23 cellular contexts compared by ENCODE assay signal in the genomic region with DNA sequence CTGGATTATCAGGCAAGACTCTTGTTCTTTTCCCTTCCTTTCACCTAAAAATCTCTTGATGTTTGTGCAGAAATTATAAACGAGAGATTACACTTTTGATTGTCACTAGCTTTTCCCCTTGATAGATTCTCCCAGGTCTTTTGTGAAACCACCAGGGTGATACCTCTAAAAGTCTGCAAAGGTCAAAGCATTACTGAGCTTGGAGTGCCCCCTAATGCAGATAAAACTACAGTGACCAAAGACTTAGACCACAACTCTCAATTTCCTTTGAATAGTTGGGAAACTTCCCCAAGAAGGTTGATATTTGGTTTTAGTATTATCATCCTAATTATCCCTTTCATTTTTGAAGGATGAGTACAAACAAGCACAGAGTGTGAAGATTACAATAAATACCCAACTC.
DNase-seq lines count a peak whose midpoint lies in the region; ATAC-seq and TF ChIP-seq lines count a peak whose summit lies in the region.
"Had no signal": no experiment of that assay in that cellular context is flagged by ENCODE, and none has a peak within 500 bp of the region (broad histone marks: within the 10 kb centered on the region; RNA-seq: fewer than 3 reads in every experiment).

No MANE protein-coding gene starts in this region.

- H3K9ac ChIP-seq in Loucy (ENCODE audit: low read depth, low read length, poor library complexity, severe bottlenecking) (no peak overlapping the region), mesendoderm (ENCODE audit: low read length) (no peak overlapping the region)
- H3K9ac ChIP-seq: BLaER1 treated with 17β-estradiol and CSF1 and Interleukin-3, amounts not matched to agents 10 nM and 100 nM; GM23248; SK-N-SH had no signal

- no peaks in the 10 kb centered on the region for H3K79me1 ChIP-seq in mesendoderm (ENCODE audit: low read length)

- no peaks in the 10 kb centered on the region for H3K27me3 ChIP-seq in BE2C
- H3K27me3 ChIP-seq in Loucy (ENCODE audit: insufficient read depth, low read length, poor library complexity, severe bottlenecking) = no peaks in the 10 kb centered on the region
- H3K27me3 ChIP-seq in mesendoderm (ENCODE audit: insufficient read depth, low read length, poor library complexity) = no peaks in the 10 kb centered on the region
- H3K27me3 ChIP-seq: BLaER1 treated with 17β-estradiol and CSF1 and Interleukin-3, amounts not matched to agents 10 nM and 100 nM had no signal

- H2BK5ac ChIP-seq in mesendoderm (ENCODE audit: low read length) = no peak overlapping the region

- no peaks in the 10 kb centered on the region for H3K4me1 ChIP-seq in BE2C
- H3K4me1 ChIP-seq in Loucy (ENCODE audit: insufficient read depth, low read length, poor library complexity, severe bottlenecking) = no peaks in the 10 kb centered on the region
- H3K4me1 ChIP-seq in mesendoderm (ENCODE audit: control insufficient read depth, low read depth, low read length) = no peaks in the 10 kb centered on the region
- H3K4me1 ChIP-seq: BLaER1 treated with 17β-estradiol and CSF1 and Interleukin-3, amounts not matched to agents 10 nM and 100 nM had no signal

- H4K20me1 ChIP-seq in Loucy (ENCODE audit: insufficient read depth, low read length, poor library complexity, severe bottlenecking) = no peaks in the 10 kb centered on the region
- H4K20me1 ChIP-seq: BLaER1 treated with 17β-estradiol and CSF1 and Interleukin-3, amounts not matched to agents 10 nM and 100 nM had no signal

- no CpG with 5 or more reads among the region's 1 CpG for WGBS in mesendoderm (ENCODE audit: extremely low coverage, insufficient coverage, low lambda C conversion rate)

- H3F3A ChIP-seq in Loucy (ENCODE audit: low read depth) = no peaks in the 10 kb centered on the region

- H3K27ac Mint-ChIP-seq in WTC11 = no peak overlapping the region
- H3K27ac Mint-ChIP-seq: CD4-positive, alpha-beta memory T cell had no signal

- H3K79me2 ChIP-seq in Loucy (ENCODE audit: insufficient read depth, low read length) = no peaks in the 10 kb centered on the region
- no peaks in the 10 kb centered on the region for H3K79me2 ChIP-seq in mesendoderm (ENCODE audit: control insufficient read depth, insufficient read depth, low read length)

- DNase-seq in BE2C = no peak
- DNase-seq in WTC11 (ENCODE audit: low spot score) = no peak
- DNase-seq in mesendoderm = peak; percentile 47
- no peak for DNase-seq in SW480 (ENCODE audit: low spot score)
- DNase-seq in NCI-H524 (lab: John Stamatoyannopoulos, UW) = no peak
- DNase-seq: 8988T; CD4-positive, alpha-beta memory T cell; COR-L47; GM23248; KG1; NCI-H1092; NCI-H1417 treated with DMSO at 0.1 percent for 48 hours; NCI-H1694 treated with DMSO at 0.1 percent for 48 hours; NCI-H2081; NCI-H2227 treated with DMSO at 0.1 percent for 48 hours; NCI-H69; SIG-M5; SK-N-SH; SW 1271 had no signal

- no peak overlapping the region for H4K5ac ChIP-seq in mesendoderm (ENCODE audit: low read length)

- TF ChIP-seq CTCF in BE2C (IDR thresholded peaks at IDR 0.05; ENCODE audit: low read depth, low read length) (0 out of 2 replicates have a peak, but pooled peaks have one; percentile 14), Loucy (conservative IDR thresholded peaks at IDR 0.05; ENCODE audit: low read length) (peak; percentile 34; the same call in 1 of the 2 replicates), WTC11 (IDR thresholded peaks at IDR 0.05) (no peak)

- no peaks in the 10 kb centered on the region for H3K27me3 Mint-ChIP-seq in WTC11 (ENCODE audit: low read depth)
- H3K27me3 Mint-ChIP-seq: CD4-positive, alpha-beta memory T cell had no signal

- POLR2A ChIA-PET in WTC11 (lab: Charles Lee) = no interaction called here

- no peak overlapping the region for H3K4ac ChIP-seq in mesendoderm (ENCODE audit: low read depth, low read length)

- H4K8ac ChIP-seq in mesendoderm (ENCODE audit: low read depth, low read length) = no peak overlapping the region

- H3K36me3 Mint-ChIP-seq in WTC11 = no peaks in the 10 kb centered on the region
- H3K36me3 Mint-ChIP-seq: CD4-positive, alpha-beta memory T cell had no signal

- CTCF ChIA-PET in WTC11 (lab: Charles Lee) = interaction anchor here (1.1 to 1.7 kb wide), 2 partner anchors 16 to 537 kb away, joined by 5 to 6 read pairs; no protein-coding TSS in a partner anchor

- H3K9me3 Mint-ChIP-seq in WTC11 = peaks cover 22% of the 10 kb centered on the region

- no peaks in the 10 kb centered on the region for H3K4me1 Mint-ChIP-seq in WTC11
- H3K4me1 Mint-ChIP-seq: CD4-positive, alpha-beta memory T cell had no signal

- no peak overlapping the region for H3K56ac ChIP-seq in mesendoderm (ENCODE audit: low read length)

- H2BK120ac ChIP-seq in mesendoderm (ENCODE audit: low read depth, low read length) = no peak overlapping the region

- H3K4me3 ChIP-seq in BE2C (ENCODE audit: low read depth, low read length) = no peak overlapping the region
- H3K4me3 ChIP-seq in Loucy (ENCODE audit: low read length, poor library complexity, severe bottlenecking) = no peak overlapping the region
- H3K4me3 ChIP-seq in mesendoderm (ENCODE audit: low read length) = no peak overlapping the region
- H3K4me3 ChIP-seq: BLaER1 treated with 17β-estradiol and CSF1 and Interleukin-3, amounts not matched to agents 10 nM and 100 nM; GM23248 had no signal

- H3K18ac ChIP-seq in mesendoderm (ENCODE audit: low read length) = no peak overlapping the region

- H2AFZ ChIP-seq in Loucy (ENCODE audit: low read length) = no peak overlapping the region
- H2AFZ ChIP-seq: GM23248 had no signal

- H3K36me3 ChIP-seq in BE2C = no peaks in the 10 kb centered on the region
- no peaks in the 10 kb centered on the region for H3K36me3 ChIP-seq in Loucy (ENCODE audit: insufficient read depth, low read length)
- H3K36me3 ChIP-seq in mesendoderm (ENCODE audit: control insufficient read depth, insufficient read depth, low read length) = no peaks in the 10 kb centered on the region
- H3K36me3 ChIP-seq: BLaER1 treated with 17β-estradiol and CSF1 and Interleukin-3, amounts not matched to agents 10 nM and 100 nM had no signal

- H2AK5ac ChIP-seq in mesendoderm (ENCODE audit: low read length) = no peak overlapping the region

- no peak overlapping the region for H3K27ac ChIP-seq in mesendoderm (ENCODE audit: low read depth, low read length)
- H3K27ac ChIP-seq: BLaER1 treated with 17β-estradiol and CSF1 and Interleukin-3, amounts not matched to agents 10 nM and 100 nM; GM23248 had no signal

- no peak overlapping the region for H2BK15ac ChIP-seq in mesendoderm (replicated peaks; ENCODE audit: low read depth)

- H3K23ac ChIP-seq in mesendoderm (ENCODE audit: low read length) = no peak overlapping the region

- peak; percentile 72 for ATAC-seq in WTC11
- no peak for ATAC-seq in HG02981 (IDR thresholded peaks at IDR 0.05; ENCODE audit: unreplicated experiment)
- ATAC-seq: HCT116 had no signal

- H3K9me2 ChIP-seq in Loucy (replicated peaks; ENCODE audit: low read depth, low read length) = no peaks in the 10 kb centered on the region
- H3K9me2 ChIP-seq: SK-N-SH had no signal

- peaks cover 4% of the 10 kb centered on the region for H3K9me3 ChIP-seq in BE2C
- peaks cover 5% of the 10 kb centered on the region; the same call in 1 of the 2 replicates for H3K9me3 ChIP-seq in Loucy (ENCODE audit: insufficient read depth, low read depth, low read length)
- H3K9me3 ChIP-seq: SK-N-SH had no signal

- H3K4me2 ChIP-seq in Loucy (ENCODE audit: low read depth, low read length, poor library complexity, severe bottlenecking) (no peak overlapping the region), mesendoderm (ENCODE audit: low read length) (no peak overlapping the region)
- H3K4me2 ChIP-seq: BLaER1 treated with 17β-estradiol and CSF1 and Interleukin-3, amounts not matched to agents 10 nM and 100 nM; SK-N-SH had no signal

- H3K4me3 Mint-ChIP-seq in WTC11 = no peak overlapping the region
- H3K4me3 Mint-ChIP-seq: CD4-positive, alpha-beta memory T cell had no signal

TF ChIP-seq in WTC11, 78 proteins besides CTCF, POLR2A, EP300 and RAD21 (continues in another document):
- TF ChIP-seq, protein P1, sequence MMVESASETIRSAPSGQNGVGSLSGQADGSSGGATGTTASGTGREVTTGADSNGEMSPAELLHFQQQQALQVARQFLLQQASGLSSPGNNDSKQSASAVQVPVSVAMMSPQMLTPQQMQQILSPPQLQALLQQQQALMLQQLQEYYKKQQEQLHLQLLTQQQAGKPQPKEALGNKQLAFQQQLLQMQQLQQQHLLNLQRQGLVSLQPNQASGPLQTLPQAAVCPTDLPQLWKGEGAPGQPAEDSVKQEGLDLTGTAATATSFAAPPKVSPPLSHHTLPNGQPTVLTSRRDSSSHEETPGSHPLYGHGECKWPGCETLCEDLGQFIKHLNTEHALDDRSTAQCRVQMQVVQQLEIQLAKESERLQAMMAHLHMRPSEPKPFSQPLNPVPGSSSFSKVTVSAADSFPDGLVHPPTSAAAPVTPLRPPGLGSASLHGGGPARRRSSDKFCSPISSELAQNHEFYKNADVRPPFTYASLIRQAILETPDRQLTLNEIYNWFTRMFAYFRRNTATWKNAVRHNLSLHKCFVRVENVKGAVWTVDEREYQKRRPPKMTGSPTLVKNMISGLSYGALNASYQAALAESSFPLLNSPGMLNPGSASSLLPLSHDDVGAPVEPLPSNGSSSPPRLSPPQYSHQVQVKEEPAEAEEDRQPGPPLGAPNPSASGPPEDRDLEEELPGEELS (CRISPR knock-in tag; IDR thresholded peaks at IDR 0.05) = no peak
- no peak for TF ChIP-seq ZSCAN18 (CRISPR knock-in tag; IDR thresholded peaks at IDR 0.05)
- TF ChIP-seq MYBL2 (CRISPR knock-in tag; IDR thresholded peaks at IDR 0.05) = no peak
- TF ChIP-seq NFATC4 (CRISPR knock-in tag; IDR thresholded peaks at IDR 0.05) = no peak
